Comparison of ENCODE assay signal across 9 cellular contexts in the genomic region with DNA sequence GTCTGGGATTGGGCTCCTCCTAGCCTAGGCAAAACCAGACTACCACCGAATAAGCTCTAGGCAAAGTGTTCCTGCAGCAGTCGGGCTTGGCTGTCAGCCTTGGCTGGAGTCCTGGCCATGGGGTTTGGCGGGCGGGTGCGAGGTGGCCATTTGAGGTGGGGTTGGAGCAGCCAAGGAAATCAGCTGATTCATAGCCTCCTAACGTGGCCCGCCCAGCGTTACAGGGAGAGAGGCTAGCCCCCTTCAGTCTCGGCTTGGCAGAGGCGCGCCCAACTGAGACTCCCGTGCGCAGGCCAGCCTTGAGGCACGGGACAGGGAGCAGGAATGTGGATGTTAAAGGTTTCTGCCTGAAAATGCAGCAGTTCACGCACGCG. TPM values are rescaled to one million over a fixed set of nuclear protein-coding genes. Genes with fewer than 3 reads are reported as not detected.
A peak's percentile ranks its signal among the peaks of the same experiment; 100 is the strongest.
DNase-seq lines count a peak whose midpoint lies in the region; ATAC-seq lines count a peak whose summit lies in the region.
"Had no signal": no experiment of that assay in that cellular context is flagged by ENCODE, and none has a peak within 500 bp of the region (broad histone marks: within the 10 kb centered on the region; RNA-seq: fewer than 3 reads in every experiment).

No MANE protein-coding gene starts in this region.

- H3K9me3 Mint-ChIP-seq in immature natural killer cell = no peaks in the 10 kb centered on the region
- H3K9me3 Mint-ChIP-seq: activated naive CD4-positive, alpha-beta T cell treated with anti-CD3 and anti-CD28 coated beads, Interleukin-2, amount 50 U/mL, for 24 hours had no signal

- peaks cover 5 to 8% of the 10 kb centered on the region in 2 donors for H3K4me1 Mint-ChIP-seq in immature natural killer cell

- H3K4me3 Mint-ChIP-seq in immature natural killer cell = no peak overlapping the region
- H3K4me3 Mint-ChIP-seq: activated naive CD4-positive, alpha-beta T cell treated with anti-CD3 and anti-CD28 coated beads, Interleukin-2, amount 50 U/mL, for 24 hours had no signal

- no peak for ATAC-seq in GM21367 (IDR thresholded peaks at IDR 0.05; ENCODE audit: unreplicated experiment)
- no peak for ATAC-seq in GM18909 (IDR thresholded peaks at IDR 0.05; ENCODE audit: poor library complexity, unreplicated experiment)

- no peaks in the 10 kb centered on the region for H3K36me3 Mint-ChIP-seq in immature natural killer cell
- H3K36me3 Mint-ChIP-seq: activated naive CD4-positive, alpha-beta T cell treated with anti-CD3 and anti-CD28 coated beads, Interleukin-2, amount 50 U/mL, for 24 hours had no signal

- no peak overlapping the region for H3K27ac Mint-ChIP-seq in immature natural killer cell
- H3K27ac Mint-ChIP-seq: activated naive CD4-positive, alpha-beta T cell treated with anti-CD3 and anti-CD28 coated beads, Interleukin-2, amount 50 U/mL, for 24 hours had no signal

- peak; percentile 71 for DNase-seq in GM04503 (ENCODE audit: low read depth)
- peak; percentile 95 for DNase-seq in astrocyte of the hippocampus (ENCODE audit: low read depth, low spot score)
- DNase-seq in hippocampal formation (lab: John Stamatoyannopoulos, UW) = peak; percentile 60 to 66
- peak; percentile 71 for DNase-seq in retina
- no peak for DNase-seq in DMS79 (lab: John Stamatoyannopoulos, UW)
- DNase-seq in immature natural killer cell = no peak

- H3K27me3 Mint-ChIP-seq in immature natural killer cell (ENCODE audit: low read depth in 3 of 3) = peaks cover 14 to 26% (median 15%) of the 10 kb centered on the region in 3 donors

RNA-seq across cellular contexts. Expression of a gene that starts 1.9 kb away (rescaled TPM):
- under 1 TPM in 1 of 3 donors, not detected in 2; 0.38 TPM for polyA plus RNA-seq in immature natural killer cell

Comparison
In these comparisons a context has a peak if more than half of its experiments do, and no peak if none do; other contexts are left out.
1. DNase-seq: peak in GM04503 (single experiment), astrocyte of the hippocampus (single experiment), hippocampal formation (2 of 2) and retina (single experiment); none in DMS79 (single experiment) and immature natural killer cell (0 of 3).